11 cellular contexts compared by ENCODE assay signal in genomic region chr7:129739427-129739826, GRCh38.
DNase-seq lines count a peak whose midpoint lies in the region; ATAC-seq and TF ChIP-seq lines count a peak whose summit lies in the region.
"Had no signal": no experiment of that assay in that cellular context is flagged by ENCODE, and none has a peak within 500 bp of the region (broad histone marks: within the 10 kb centered on the region; RNA-seq: fewer than 3 reads in every experiment).

No MANE protein-coding gene starts in this region.

- H3K27me3 ChIP-seq in gastroesophageal sphincter: no peaks in the 10 kb centered on the region
- H3K27me3 ChIP-seq in effector memory CD4-positive, alpha-beta T cell (replicated peaks; ENCODE audit: control insufficient read depth, insufficient read depth, low read length, poor library complexity, severe bottlenecking): no peaks in the 10 kb centered on the region

- TF ChIP-seq CTCF in HEK293 (tag by site-specific recombination; IDR thresholded peaks at IDR 0.05): no peak
- no peak for TF ChIP-seq CTCF in gastroesophageal sphincter (IDR thresholded peaks at IDR 0.05)

- no peak for TF ChIP-seq EP300 in gastroesophageal sphincter (IDR thresholded peaks at IDR 0.05)

- CTCF ChIA-PET in HEK293 (lab: Yijun Ruan, JAX): interaction anchor here (1.0 to 1.5 kb wide), 2 partner anchors 75 to 86 kb away, joined by 3 to 4 read pairs; no protein-coding TSS in a partner anchor

- peak; percentile 67 for ATAC-seq in gastroesophageal sphincter

- H3K4me3 ChIP-seq in HEK293 (ENCODE audit: low read depth, low read length): no peak overlapping the region
- no peak overlapping the region for H3K4me3 ChIP-seq in gastroesophageal sphincter
- H3K4me3 ChIP-seq in effector memory CD4-positive, alpha-beta T cell (ENCODE audit: insufficient read depth, low read depth, low read length, poor library complexity, severe bottlenecking): no peak overlapping the region

- 29 to 37% methylated on average over 4 of the region's 4 CpGs for WGBS in gastroesophageal sphincter (ENCODE audit: low coverage in 1 of 2), 2 donors

- H3K9me3 ChIP-seq in HEK293 (ENCODE audit: control insufficient read depth, insufficient read depth, low read depth, low read length): no peaks in the 10 kb centered on the region
- no peaks in the 10 kb centered on the region for H3K9me3 ChIP-seq in gastroesophageal sphincter
- no peaks in the 10 kb centered on the region for H3K9me3 ChIP-seq in effector memory CD4-positive, alpha-beta T cell (ENCODE audit: control insufficient read depth, low read length)

- H3K27ac ChIP-seq in HEK293 (ENCODE audit: extremely low read depth, low read depth, low read length) (no peak overlapping the region), gastroesophageal sphincter (no peak overlapping the region)
- H3K27ac ChIP-seq in effector memory CD4-positive, alpha-beta T cell (ENCODE audit: insufficient read depth, low read length, poor library complexity, severe bottlenecking): no peak overlapping the region

- H3K4me1 ChIP-seq in HEK293 (ENCODE audit: control insufficient read depth, insufficient read depth, low read length): no peaks in the 10 kb centered on the region; the same call in 1 of the 2 replicates
- H3K4me1 ChIP-seq in gastroesophageal sphincter: peaks cover 5 to 43% (median 8%) of the 10 kb centered on the region in 3 donors
- H3K4me1 ChIP-seq in effector memory CD4-positive, alpha-beta T cell (ENCODE audit: control insufficient read depth, insufficient read depth, low read length, poor library complexity, severe bottlenecking): no peaks in the 10 kb centered on the region

- no peak for TF ChIP-seq POLR2A in gastroesophageal sphincter (IDR thresholded peaks at IDR 0.05)

- POLR2A ChIA-PET in HEK293 (lab: Yijun Ruan, JAX): no interaction called here

- H3K36me3 ChIP-seq in HEK293 (ENCODE audit: control insufficient read depth in 2 of 2, insufficient read depth in 1 of 2, low read length in 2 of 2) (peaks cover 0 to 31% of the 10 kb centered on the region in 2 experiments; a peak in 2 of 3 replicates), gastroesophageal sphincter (peaks cover 0 to 55% of the 10 kb centered on the region in 2 donors)
- H3K36me3 ChIP-seq in effector memory CD4-positive, alpha-beta T cell (ENCODE audit: control insufficient read depth, insufficient read depth, low read length): peaks cover 26% of the 10 kb centered on the region

- DNase-seq in RKO (ENCODE audit: low spot score) (peak; percentile 18), pons (ENCODE audit: low spot score) (peak; percentile 26)
- no peak for DNase-seq in activated effector memory CD4-positive, alpha-beta T cell treated with Interleukin-2 at 50 U/mL for 16 hours
- DNase-seq in effector memory CD4-positive, alpha-beta T cell: no peak
- DNase-seq in stimulated activated CD4-positive, alpha-beta T cell treated with anti-CD3 and anti-CD28 coated beads, Interleukin-2, amount 100 ng/mL, for 24 hours: no peak
- DNase-seq: activated T-cell treated with anti-CD3 and anti-CD28 coated beads, Interleukin-2, amount 50 U/mL, for 1 hour; cortex of kidney; NCI-H510A treated with DMSO at 0.1 percent for 48 hours; retina had no signal

TF ChIP-seq in HEK293, 187 proteins besides CTCF, POLR2A, EP300 and RAD21:
- peak; percentile 16; the same call in 1 of the 2 replicates for TF ChIP-seq ZBTB44 (tag by site-specific recombination; IDR thresholded peaks at IDR 0.05)
- TF ChIP-seq ZNF394 (tag by site-specific recombination; IDR thresholded peaks at IDR 0.05; ENCODE audit: borderline replicate concordance): no peak
- TF ChIP-seq ZNF18 (tag by site-specific recombination; IDR thresholded peaks at IDR 0.05): no peak
- 0 out of 2 replicates have a peak, but pooled peaks have one; percentile 26 for TF ChIP-seq ZNF362 (tag by site-specific recombination; IDR thresholded peaks at IDR 0.05)
- TF ChIP-seq ZIC2 (tag by site-specific recombination; IDR thresholded peaks at IDR 0.05): peak; percentile 56
- TF ChIP-seq PRDM1 (tag by site-specific recombination; IDR thresholded peaks at IDR 0.05): peak; percentile 50; the same call in 1 of the 2 replicates

Comparison
In these comparisons a context has a peak if more than half of its experiments do, and no peak if none do; other contexts are left out.
1. DNase-seq: peak in RKO (single experiment) and pons (single experiment); none in activated effector memory CD4-positive, alpha-beta T cell treated with Interleukin-2 at 50 U/mL for 16 hours (single experiment), effector memory CD4-positive, alpha-beta T cell (0 of 3) and stimulated activated CD4-positive, alpha-beta T cell treated with anti-CD3 and anti-CD28 coated beads, Interleukin-2, amount 100 ng/mL, for 24 hours (0 of 2).